ENCODE assay signal across 1 cellular context in the genomic region with DNA sequence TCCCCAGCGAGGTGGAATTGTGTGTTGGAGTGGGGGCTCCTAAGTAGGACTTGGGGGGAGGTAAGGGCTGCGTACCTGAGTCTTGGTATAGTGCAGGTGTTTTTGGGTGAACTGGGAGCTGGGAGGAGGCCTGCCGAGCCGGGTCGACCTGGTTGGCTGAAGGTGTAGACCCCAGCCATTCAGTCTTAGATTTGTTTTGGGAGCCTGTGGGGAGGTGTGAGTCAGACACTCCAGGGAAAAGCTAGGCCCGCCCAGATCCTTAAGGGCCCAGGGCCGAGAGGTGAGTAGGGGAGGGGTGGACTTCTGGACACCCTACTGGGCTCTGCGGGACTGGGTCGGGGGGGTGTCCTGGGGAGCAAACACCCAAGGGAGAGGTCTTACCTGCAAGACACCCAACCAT.
TF ChIP-seq lines count a peak whose summit lies in the region.

No MANE protein-coding gene starts in this region.

TF ChIP-seq in GM23338, 12 proteins besides CTCF, POLR2A, EP300 and RAD21:
- TF ChIP-seq, protein P1, sequence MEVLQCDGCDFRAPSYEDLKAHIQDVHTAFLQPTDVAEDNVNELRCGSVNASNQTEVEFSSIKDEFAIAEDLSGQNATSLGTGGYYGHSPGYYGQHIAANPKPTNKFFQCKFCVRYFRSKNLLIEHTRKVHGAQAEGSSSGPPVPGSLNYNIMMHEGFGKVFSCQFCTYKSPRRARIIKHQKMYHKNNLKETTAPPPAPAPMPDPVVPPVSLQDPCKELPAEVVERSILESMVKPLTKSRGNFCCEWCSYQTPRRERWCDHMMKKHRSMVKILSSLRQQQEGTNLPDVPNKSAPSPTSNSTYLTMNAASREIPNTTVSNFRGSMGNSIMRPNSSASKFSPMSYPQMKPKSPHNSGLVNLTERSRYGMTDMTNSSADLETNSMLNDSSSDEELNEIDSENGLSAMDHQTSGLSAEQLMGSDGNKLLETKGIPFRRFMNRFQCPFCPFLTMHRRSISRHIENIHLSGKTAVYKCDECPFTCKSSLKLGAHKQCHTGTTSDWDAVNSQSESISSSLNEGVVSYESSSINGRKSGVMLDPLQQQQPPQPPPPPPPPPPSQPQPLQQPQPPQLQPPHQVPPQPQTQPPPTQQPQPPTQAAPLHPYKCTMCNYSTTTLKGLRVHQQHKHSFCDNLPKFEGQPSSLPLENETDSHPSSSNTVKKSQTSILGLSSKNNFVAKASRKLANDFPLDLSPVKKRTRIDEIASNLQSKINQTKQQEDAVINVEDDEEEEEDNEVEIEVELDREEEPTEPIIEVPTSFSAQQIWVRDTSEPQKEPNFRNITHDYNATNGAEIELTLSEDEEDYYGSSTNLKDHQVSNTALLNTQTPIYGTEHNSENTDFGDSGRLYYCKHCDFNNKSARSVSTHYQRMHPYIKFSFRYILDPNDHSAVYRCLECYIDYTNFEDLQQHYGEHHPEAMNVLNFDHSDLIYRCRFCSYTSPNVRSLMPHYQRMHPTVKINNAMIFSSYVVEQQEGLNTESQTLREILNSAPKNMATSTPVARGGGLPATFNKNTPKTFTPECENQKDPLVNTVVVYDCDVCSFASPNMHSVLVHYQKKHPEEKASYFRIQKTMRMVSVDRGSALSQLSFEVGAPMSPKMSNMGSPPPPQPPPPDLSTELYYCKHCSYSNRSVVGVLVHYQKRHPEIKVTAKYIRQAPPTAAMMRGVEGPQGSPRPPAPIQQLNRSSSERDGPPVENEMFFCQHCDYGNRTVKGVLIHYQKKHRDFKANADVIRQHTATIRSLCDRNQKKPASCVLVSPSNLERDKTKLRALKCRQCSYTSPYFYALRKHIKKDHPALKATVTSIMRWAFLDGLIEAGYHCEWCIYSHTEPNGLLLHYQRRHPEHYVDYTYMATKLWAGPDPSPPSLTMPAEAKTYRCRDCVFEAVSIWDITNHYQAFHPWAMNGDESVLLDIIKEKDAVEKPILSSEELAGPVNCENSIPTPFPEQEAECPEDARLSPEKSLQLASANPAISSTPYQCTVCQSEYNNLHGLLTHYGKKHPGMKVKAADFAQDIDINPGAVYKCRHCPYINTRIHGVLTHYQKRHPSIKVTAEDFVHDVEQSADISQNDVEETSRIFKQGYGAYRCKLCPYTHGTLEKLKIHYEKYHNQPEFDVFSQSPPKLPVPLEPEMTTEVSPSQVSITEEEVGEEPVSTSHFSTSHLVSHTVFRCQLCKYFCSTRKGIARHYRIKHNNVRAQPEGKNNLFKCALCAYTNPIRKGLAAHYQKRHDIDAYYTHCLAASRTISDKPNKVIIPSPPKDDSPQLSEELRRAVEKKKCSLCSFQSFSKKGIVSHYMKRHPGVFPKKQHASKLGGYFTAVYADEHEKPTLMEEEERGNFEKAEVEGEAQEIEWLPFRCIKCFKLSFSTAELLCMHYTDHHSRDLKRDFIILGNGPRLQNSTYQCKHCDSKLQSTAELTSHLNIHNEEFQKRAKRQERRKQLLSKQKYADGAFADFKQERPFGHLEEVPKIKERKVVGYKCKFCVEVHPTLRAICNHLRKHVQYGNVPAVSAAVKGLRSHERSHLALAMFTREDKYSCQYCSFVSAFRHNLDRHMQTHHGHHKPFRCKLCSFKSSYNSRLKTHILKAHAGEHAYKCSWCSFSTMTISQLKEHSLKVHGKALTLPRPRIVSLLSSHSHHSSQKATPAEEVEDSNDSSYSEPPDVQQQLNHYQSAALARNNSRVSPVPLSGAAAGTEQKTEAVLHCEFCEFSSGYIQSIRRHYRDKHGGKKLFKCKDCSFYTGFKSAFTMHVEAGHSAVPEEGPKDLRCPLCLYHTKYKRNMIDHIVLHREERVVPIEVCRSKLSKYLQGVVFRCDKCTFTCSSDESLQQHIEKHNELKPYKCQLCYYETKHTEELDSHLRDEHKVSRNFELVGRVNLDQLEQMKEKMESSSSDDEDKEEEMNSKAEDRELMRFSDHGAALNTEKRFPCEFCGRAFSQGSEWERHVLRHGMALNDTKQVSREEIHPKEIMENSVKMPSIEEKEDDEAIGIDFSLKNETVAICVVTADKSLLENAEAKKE (CRISPR knock-in tag; IDR thresholded peaks at IDR 0.05) = no peak
- TF ChIP-seq ETS1 (IDR thresholded peaks at IDR 0.05) (no peak), NANOG (IDR thresholded peaks at IDR 0.05; ENCODE audit: borderline replicate concordance) (no peak), EZH2 (IDR thresholded peaks at IDR 0.05; ENCODE audit: low read depth, unreplicated experiment) (no peak), ZNF331 (CRISPR knock-in tag; IDR thresholded peaks at IDR 0.05; ENCODE audit: low read depth) (no peak), JUNB (IDR thresholded peaks at IDR 0.05; ENCODE audit: unreplicated experiment) (no peak), ZNF114 (CRISPR knock-in tag; IDR thresholded peaks at IDR 0.05) (no peak), POLR2AphosphoS5 (IDR thresholded peaks at IDR 0.05; ENCODE audit: low read depth) (no peak), EZH2phosphoT487 (IDR thresholded peaks at IDR 0.05; ENCODE audit: unreplicated experiment) (no peak), CREB1 (CRISPR knock-in tag; IDR thresholded peaks at IDR 0.05; ENCODE audit: low read depth) (no peak)
- TF ChIP-seq, protein P2, sequence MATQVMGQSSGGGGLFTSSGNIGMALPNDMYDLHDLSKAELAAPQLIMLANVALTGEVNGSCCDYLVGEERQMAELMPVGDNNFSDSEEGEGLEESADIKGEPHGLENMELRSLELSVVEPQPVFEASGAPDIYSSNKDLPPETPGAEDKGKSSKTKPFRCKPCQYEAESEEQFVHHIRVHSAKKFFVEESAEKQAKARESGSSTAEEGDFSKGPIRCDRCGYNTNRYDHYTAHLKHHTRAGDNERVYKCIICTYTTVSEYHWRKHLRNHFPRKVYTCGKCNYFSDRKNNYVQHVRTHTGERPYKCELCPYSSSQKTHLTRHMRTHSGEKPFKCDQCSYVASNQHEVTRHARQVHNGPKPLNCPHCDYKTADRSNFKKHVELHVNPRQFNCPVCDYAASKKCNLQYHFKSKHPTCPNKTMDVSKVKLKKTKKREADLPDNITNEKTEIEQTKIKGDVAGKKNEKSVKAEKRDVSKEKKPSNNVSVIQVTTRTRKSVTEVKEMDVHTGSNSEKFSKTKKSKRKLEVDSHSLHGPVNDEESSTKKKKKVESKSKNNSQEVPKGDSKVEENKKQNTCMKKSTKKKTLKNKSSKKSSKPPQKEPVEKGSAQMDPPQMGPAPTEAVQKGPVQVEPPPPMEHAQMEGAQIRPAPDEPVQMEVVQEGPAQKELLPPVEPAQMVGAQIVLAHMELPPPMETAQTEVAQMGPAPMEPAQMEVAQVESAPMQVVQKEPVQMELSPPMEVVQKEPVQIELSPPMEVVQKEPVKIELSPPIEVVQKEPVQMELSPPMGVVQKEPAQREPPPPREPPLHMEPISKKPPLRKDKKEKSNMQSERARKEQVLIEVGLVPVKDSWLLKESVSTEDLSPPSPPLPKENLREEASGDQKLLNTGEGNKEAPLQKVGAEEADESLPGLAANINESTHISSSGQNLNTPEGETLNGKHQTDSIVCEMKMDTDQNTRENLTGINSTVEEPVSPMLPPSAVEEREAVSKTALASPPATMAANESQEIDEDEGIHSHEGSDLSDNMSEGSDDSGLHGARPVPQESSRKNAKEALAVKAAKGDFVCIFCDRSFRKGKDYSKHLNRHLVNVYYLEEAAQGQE (IDR thresholded peaks at IDR 0.05; ENCODE audit: unreplicated experiment) = no peak
TF ChIP-seq in GM23338: peak in this region for 0.
